15 cellular contexts compared by ENCODE assay signal in the genomic region with DNA sequence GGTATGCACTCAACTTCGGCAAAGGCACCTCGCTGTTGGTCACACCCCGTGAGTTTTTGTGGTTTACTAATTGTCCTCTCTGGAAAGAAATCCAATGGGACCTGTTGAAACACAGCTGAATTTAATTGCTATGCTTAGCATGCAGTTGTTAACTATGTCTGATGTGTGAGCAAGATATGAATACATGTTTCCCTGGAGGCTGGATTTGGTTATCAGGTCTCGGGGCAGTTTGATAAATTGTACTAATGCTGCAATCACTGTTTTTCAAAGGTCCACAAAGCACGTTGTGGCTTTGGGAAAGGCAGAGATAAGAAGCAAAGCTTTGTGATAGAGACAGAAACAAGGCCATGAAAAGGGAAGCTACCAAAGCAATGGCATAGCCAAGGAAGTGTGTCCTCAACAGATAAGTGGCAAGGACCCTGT.
DNase-seq lines count a peak whose midpoint lies in the region; ATAC-seq and FAIRE-seq lines count a peak whose summit lies in the region.
"Had no signal": no experiment of that assay in that cellular context is flagged by ENCODE, and none has a peak within 500 bp of the region (broad histone marks: within the 10 kb centered on the region; RNA-seq: fewer than 3 reads in every experiment).

No MANE protein-coding gene starts in this region.

- intact Hi-C loops in activated T-helper 1 cell treated with anti-CD3 and anti-CD28 coated beads, Interleukin-12 subunit alpha, Interleukin-12 subunit beta, Interleukin-2, Interleukin-4 antibody, amounts not matched to agents 30 ng/mL and 10 ng/mL and 1 ng/mL, durations not matched to agents 14 hours and 24 hours and 36 hours (cut with micrococcal nuclease) = no loop called here
- intact Hi-C loops in naive thymus-derived CD4-positive, alpha-beta T cell (cut with micrococcal nuclease) = loop anchor here (5.0 to 10.0 kb wide), 5 partner anchors 183 to 650 kb away; no protein-coding TSS in a partner anchor

- H3K4me3 Mint-ChIP-seq in activated T-helper 1 cell treated with anti-CD3 and anti-CD28 coated beads, Interleukin-12 subunit alpha, Interleukin-12 subunit beta, Interleukin-2, Interleukin-4 antibody, amounts not matched to agents 30 ng/mL and 10 ng/mL and 1 ng/mL, durations not matched to agents 14 hours and 24 hours and 36 hours = peak overlapping the region; percentile 91
- peak overlapping the region; percentile 79 to 96 (median 89) for H3K4me3 Mint-ChIP-seq in naive thymus-derived CD4-positive, alpha-beta T cell

- H3K9me3 ChIP-seq in naive thymus-derived CD4-positive, alpha-beta T cell (ENCODE audit: control insufficient read depth in 2 of 3, low read length in 3 of 3) = no peaks in the 10 kb centered on the region

- CTCF ChIA-PET in naive thymus-derived CD4-positive, alpha-beta T cell (lab: Charles Lee) = interaction anchor here (0.6 to 1.3 kb wide), 6 partner anchors 10 to 276 kb away, joined by 3 to 5 read pairs (median 4); no protein-coding TSS in a partner anchor

- FAIRE-seq in GM19239 (lab: Jason Lieb, UNC) = peak; percentile 42

- ATAC-seq in naive thymus-derived CD4-positive, alpha-beta T cell = no peak

- H3K4me3 ChIP-seq in naive thymus-derived CD4-positive, alpha-beta T cell (ENCODE audit: low read length) = peak overlapping the region; percentile 67
- H3K4me3 ChIP-seq: lung had no signal

- no peaks in the 10 kb centered on the region for H3K27me3 Mint-ChIP-seq in activated T-helper 1 cell treated with anti-CD3 and anti-CD28 coated beads, Interleukin-12 subunit alpha, Interleukin-12 subunit beta, Interleukin-2, Interleukin-4 antibody, amounts not matched to agents 30 ng/mL and 10 ng/mL and 1 ng/mL, durations not matched to agents 14 hours and 24 hours and 36 hours (ENCODE audit: insufficient read depth)
- H3K27me3 Mint-ChIP-seq in naive thymus-derived CD4-positive, alpha-beta T cell = no peaks in the 10 kb centered on the region

- no peaks in the 10 kb centered on the region for H3K9me3 Mint-ChIP-seq in activated T-helper 1 cell treated with anti-CD3 and anti-CD28 coated beads, Interleukin-12 subunit alpha, Interleukin-12 subunit beta, Interleukin-2, Interleukin-4 antibody, amounts not matched to agents 30 ng/mL and 10 ng/mL and 1 ng/mL, durations not matched to agents 14 hours and 24 hours and 36 hours
- peaks cover 0 to 2% (median 0%) of the 10 kb centered on the region in 11 donors for H3K9me3 Mint-ChIP-seq in naive thymus-derived CD4-positive, alpha-beta T cell

- H3K27me3 ChIP-seq in naive thymus-derived CD4-positive, alpha-beta T cell (ENCODE audit: control insufficient read depth in 2 of 2, insufficient read depth in 2 of 2, low read length in 2 of 2) = no peaks in the 10 kb centered on the region

- DNase-seq in NCI-H2107 treated with DMSO at 0.1 percent for 48 hours (lab: John Stamatoyannopoulos, UW; ENCODE audit: unreplicated experiment) (peak; percentile 16), NCI-H2107 (lab: John Stamatoyannopoulos, UW) (no peak), GM19239 (ENCODE audit: insufficient read length, low spot score) (no peak), amniotic stem cell (lab: John Stamatoyannopoulos, UW) (no peak), H4 (ENCODE audit: low spot score) (no peak), KG1 (lab: John Stamatoyannopoulos, UW) (no peak)
- no peak for DNase-seq in activated T-helper 1 cell treated with anti-CD3 and anti-CD28 coated beads, Interleukin-12 subunit alpha, Interleukin-12 subunit beta, Interleukin-2, Interleukin-4 antibody, amounts not matched to agents 30 ng/mL and 10 ng/mL and 1 ng/mL, durations not matched to agents 14 hours and 24 hours and 36 hours (ENCODE audit: low spot score)
- DNase-seq in naive thymus-derived CD4-positive, alpha-beta T cell = peak in 1 of 9 donors; percentile 0
- DNase-seq: Calu3; NCI-H1436 treated with DMSO at 0.1 percent for 48 hours; NCI-H526; stimulated activated CD4-positive, alpha-beta T cell treated with anti-CD3 and anti-CD28 coated beads, Interleukin-12 subunit alpha, Interleukin-12 subunit beta, amount 100 ng/mL, for 4 hours had no signal

- peaks cover 0 to 9% (median 8%) of the 10 kb centered on the region in 3 experiments for H3K36me3 ChIP-seq in naive thymus-derived CD4-positive, alpha-beta T cell (ENCODE audit: control insufficient read depth in 2 of 3, insufficient read depth in 3 of 3, low read length in 3 of 3)

- H3K36me3 Mint-ChIP-seq in activated T-helper 1 cell treated with anti-CD3 and anti-CD28 coated beads, Interleukin-12 subunit alpha, Interleukin-12 subunit beta, Interleukin-2, Interleukin-4 antibody, amounts not matched to agents 30 ng/mL and 10 ng/mL and 1 ng/mL, durations not matched to agents 14 hours and 24 hours and 36 hours (ENCODE audit: low read depth) = peaks cover 84% of the 10 kb centered on the region
- peaks cover under 1 to 87% (median 44%) of the 10 kb centered on the region in 5 donors for H3K36me3 Mint-ChIP-seq in naive thymus-derived CD4-positive, alpha-beta T cell

- peak overlapping the region; percentile 99 for H3K27ac Mint-ChIP-seq in activated T-helper 1 cell treated with anti-CD3 and anti-CD28 coated beads, Interleukin-12 subunit alpha, Interleukin-12 subunit beta, Interleukin-2, Interleukin-4 antibody, amounts not matched to agents 30 ng/mL and 10 ng/mL and 1 ng/mL, durations not matched to agents 14 hours and 24 hours and 36 hours
- H3K27ac Mint-ChIP-seq in naive thymus-derived CD4-positive, alpha-beta T cell = peak overlapping the region; percentile 90 to 97 (median 95)

- peaks cover 3 to 9% of the 10 kb centered on the region in 2 donors for H3K4me1 ChIP-seq in naive thymus-derived CD4-positive, alpha-beta T cell (ENCODE audit: control insufficient read depth in 2 of 2, insufficient read depth in 2 of 2, low read length in 2 of 2)

- peaks cover 59% of the 10 kb centered on the region for H3K4me1 Mint-ChIP-seq in activated T-helper 1 cell treated with anti-CD3 and anti-CD28 coated beads, Interleukin-12 subunit alpha, Interleukin-12 subunit beta, Interleukin-2, Interleukin-4 antibody, amounts not matched to agents 30 ng/mL and 10 ng/mL and 1 ng/mL, durations not matched to agents 14 hours and 24 hours and 36 hours (ENCODE audit: low read depth)
- peaks cover 4 to 55% (median 22%) of the 10 kb centered on the region in 7 donors for H3K4me1 Mint-ChIP-seq in naive thymus-derived CD4-positive, alpha-beta T cell

- POLR2A ChIA-PET in naive thymus-derived CD4-positive, alpha-beta T cell (lab: Charles Lee) = interaction anchor here (0.9 to 36.7 kb wide), 8 partner anchors 1 to 646 kb away, joined by 4 to 709 read pairs (median 289); no protein-coding TSS in a partner anchor

- H3K27ac ChIP-seq in naive thymus-derived CD4-positive, alpha-beta T cell (ENCODE audit: low read depth, low read length) = peak overlapping the region; percentile 90
- H3K27ac ChIP-seq: 22Rv1, VCaP had no signal
